In the genomic region with DNA sequence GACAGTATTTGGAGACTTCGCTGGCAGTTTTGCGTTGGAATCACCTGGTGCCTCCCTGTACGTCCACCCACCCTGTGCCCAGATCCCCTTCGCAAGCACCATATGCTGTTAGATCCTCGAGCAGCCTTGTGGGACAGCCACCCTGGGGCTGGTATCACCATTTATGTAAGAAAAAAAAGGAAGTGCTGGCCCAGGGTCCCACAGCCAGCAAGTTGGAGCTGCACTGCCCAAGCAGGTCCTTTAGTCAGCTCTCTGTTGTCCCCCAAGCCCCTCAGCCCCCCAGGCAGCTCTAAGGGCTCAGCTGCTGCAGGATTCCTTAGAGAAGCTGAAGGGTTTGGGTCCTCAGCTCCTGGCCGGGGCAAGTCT, we compare ENCODE assay signal across 1 cellular context.
A peak's percentile ranks its signal among the peaks of the same experiment; 100 is the strongest.
TF ChIP-seq lines count a peak whose summit lies in the region.

No MANE protein-coding gene starts in this region.

TF ChIP-seq in K562, 482 proteins besides CTCF, POLR2A, EP300 and RAD21:
- TF ChIP-seq SPI1 (IDR thresholded peaks at IDR 0.05; ENCODE audit: borderline replicate concordance, low read depth, low read length) (peak; percentile 25; the same call in 1 of the 2 replicates), SMAD1 (IDR thresholded peaks at IDR 0.05; ENCODE audit: low read depth, low read length, partially characterized antibody) (no peak)
